Comparison of ENCODE assay signal across 1 cellular context in the genomic region with DNA sequence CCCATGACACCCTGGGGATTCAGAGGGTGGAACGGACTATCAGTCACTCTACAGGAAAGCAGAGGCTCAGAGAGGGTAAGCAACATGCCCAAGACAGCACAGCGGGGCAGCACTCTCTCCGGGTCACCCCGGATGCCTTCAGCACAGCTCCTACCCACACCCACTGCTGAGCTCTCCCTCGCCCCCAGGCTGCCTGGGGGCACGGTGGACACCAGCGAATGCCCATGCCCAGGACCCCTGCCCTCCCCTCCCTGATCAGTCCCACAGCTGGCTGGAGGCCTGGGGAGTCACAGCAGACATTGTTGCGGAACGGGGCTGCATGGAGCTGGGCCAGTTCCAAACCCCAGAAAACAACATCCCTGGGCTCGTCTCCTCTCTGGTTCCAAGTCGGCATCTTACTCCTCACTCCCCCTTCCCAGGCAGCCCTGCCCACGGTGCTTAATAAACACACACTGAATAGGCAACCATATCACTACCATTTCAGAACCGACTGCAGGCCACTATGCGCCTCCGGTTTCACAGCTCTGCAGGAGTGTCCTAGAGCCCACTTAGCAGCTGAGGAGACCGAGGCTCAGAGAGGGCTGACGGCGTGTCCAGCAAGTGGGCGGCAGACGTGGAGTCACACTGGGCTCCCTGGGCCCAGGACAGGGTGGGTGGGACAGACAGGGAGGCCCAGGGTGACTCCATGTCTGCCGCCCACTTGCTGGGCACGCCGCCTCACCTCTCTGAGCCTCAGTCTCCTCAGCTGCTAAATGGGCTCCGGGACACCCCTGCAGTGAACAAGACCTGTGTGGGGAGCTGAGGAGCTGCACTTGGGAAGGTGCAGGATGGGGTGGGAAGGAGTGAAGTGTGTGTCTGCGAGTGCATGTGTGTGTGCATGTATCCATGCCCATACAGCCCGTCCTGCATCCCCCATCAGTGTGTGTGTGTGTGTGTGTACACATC.
TF ChIP-seq lines count a peak whose summit lies in the region.

No MANE protein-coding gene starts in this region.

TF ChIP-seq in HepG2, 621 proteins besides CTCF, POLR2A, EP300 and RAD21 (continues in another document):
- TF ChIP-seq, protein P1, sequence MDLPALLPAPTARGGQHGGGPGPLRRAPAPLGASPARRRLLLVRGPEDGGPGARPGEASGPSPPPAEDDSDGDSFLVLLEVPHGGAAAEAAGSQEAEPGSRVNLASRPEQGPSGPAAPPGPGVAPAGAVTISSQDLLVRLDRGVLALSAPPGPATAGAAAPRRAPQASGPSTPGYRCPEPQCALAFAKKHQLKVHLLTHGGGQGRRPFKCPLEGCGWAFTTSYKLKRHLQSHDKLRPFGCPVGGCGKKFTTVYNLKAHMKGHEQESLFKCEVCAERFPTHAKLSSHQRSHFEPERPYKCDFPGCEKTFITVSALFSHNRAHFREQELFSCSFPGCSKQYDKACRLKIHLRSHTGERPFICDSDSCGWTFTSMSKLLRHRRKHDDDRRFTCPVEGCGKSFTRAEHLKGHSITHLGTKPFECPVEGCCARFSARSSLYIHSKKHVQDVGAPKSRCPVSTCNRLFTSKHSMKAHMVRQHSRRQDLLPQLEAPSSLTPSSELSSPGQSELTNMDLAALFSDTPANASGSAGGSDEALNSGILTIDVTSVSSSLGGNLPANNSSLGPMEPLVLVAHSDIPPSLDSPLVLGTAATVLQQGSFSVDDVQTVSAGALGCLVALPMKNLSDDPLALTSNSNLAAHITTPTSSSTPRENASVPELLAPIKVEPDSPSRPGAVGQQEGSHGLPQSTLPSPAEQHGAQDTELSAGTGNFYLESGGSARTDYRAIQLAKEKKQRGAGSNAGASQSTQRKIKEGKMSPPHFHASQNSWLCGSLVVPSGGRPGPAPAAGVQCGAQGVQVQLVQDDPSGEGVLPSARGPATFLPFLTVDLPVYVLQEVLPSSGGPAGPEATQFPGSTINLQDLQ (CRISPR knock-in tag; IDR thresholded peaks at IDR 0.05): no peak
- no peak for TF ChIP-seq ATF7 (IDR thresholded peaks at IDR 0.05)
- TF ChIP-seq ATF7 (CRISPR knock-in tag; IDR thresholded peaks at IDR 0.05): no peak
- TF ChIP-seq ZNF879 (CRISPR knock-in tag; IDR thresholded peaks at IDR 0.05): no peak
- no peak for TF ChIP-seq ZNF430 (CRISPR knock-in tag; IDR thresholded peaks at IDR 0.05)
- TF ChIP-seq ZNF337 (CRISPR knock-in tag; IDR thresholded peaks at IDR 0.05; ENCODE audit: borderline replicate concordance, low read depth): no peak
- TF ChIP-seq, protein P2, sequence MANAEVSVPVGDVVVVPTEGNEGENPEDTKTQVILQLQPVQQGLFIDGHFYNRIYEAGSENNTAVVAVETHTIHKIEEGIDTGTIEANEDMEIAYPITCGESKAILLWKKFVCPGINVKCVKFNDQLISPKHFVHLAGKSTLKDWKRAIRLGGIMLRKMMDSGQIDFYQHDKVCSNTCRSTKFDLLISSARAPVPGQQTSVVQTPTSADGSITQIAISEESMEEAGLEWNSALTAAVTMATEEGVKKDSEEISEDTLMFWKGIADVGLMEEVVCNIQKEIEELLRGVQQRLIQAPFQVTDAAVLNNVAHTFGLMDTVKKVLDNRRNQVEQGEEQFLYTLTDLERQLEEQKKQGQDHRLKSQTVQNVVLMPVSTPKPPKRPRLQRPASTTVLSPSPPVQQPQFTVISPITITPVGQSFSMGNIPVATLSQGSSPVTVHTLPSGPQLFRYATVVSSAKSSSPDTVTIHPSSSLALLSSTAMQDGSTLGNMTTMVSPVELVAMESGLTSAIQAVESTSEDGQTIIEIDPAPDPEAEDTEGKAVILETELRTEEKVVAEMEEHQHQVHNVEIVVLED (CRISPR knock-in tag; IDR thresholded peaks at IDR 0.05; ENCODE audit: borderline replicate concordance): no peak
- no peak for TF ChIP-seq ZNF605 (CRISPR knock-in tag; IDR thresholded peaks at IDR 0.05)
- TF ChIP-seq POLR2G (IDR thresholded peaks at IDR 0.05; ENCODE audit: low read depth, low read length): no peak
- no peak for TF ChIP-seq ZNF775 (CRISPR knock-in tag; IDR thresholded peaks at IDR 0.05; ENCODE audit: borderline replicate concordance)
- no peak for TF ChIP-seq ZNF850 (CRISPR knock-in tag; conservative IDR thresholded peaks at IDR 0.05)
- no peak for TF ChIP-seq CREB3 (CRISPR knock-in tag; IDR thresholded peaks at IDR 0.05)
- TF ChIP-seq NFE2L2 (IDR thresholded peaks at IDR 0.05; ENCODE audit: low read length): no peak
- TF ChIP-seq SRF (IDR thresholded peaks at IDR 0.05; ENCODE audit: low read depth, low read length): no peak
- TF ChIP-seq, protein P3, sequence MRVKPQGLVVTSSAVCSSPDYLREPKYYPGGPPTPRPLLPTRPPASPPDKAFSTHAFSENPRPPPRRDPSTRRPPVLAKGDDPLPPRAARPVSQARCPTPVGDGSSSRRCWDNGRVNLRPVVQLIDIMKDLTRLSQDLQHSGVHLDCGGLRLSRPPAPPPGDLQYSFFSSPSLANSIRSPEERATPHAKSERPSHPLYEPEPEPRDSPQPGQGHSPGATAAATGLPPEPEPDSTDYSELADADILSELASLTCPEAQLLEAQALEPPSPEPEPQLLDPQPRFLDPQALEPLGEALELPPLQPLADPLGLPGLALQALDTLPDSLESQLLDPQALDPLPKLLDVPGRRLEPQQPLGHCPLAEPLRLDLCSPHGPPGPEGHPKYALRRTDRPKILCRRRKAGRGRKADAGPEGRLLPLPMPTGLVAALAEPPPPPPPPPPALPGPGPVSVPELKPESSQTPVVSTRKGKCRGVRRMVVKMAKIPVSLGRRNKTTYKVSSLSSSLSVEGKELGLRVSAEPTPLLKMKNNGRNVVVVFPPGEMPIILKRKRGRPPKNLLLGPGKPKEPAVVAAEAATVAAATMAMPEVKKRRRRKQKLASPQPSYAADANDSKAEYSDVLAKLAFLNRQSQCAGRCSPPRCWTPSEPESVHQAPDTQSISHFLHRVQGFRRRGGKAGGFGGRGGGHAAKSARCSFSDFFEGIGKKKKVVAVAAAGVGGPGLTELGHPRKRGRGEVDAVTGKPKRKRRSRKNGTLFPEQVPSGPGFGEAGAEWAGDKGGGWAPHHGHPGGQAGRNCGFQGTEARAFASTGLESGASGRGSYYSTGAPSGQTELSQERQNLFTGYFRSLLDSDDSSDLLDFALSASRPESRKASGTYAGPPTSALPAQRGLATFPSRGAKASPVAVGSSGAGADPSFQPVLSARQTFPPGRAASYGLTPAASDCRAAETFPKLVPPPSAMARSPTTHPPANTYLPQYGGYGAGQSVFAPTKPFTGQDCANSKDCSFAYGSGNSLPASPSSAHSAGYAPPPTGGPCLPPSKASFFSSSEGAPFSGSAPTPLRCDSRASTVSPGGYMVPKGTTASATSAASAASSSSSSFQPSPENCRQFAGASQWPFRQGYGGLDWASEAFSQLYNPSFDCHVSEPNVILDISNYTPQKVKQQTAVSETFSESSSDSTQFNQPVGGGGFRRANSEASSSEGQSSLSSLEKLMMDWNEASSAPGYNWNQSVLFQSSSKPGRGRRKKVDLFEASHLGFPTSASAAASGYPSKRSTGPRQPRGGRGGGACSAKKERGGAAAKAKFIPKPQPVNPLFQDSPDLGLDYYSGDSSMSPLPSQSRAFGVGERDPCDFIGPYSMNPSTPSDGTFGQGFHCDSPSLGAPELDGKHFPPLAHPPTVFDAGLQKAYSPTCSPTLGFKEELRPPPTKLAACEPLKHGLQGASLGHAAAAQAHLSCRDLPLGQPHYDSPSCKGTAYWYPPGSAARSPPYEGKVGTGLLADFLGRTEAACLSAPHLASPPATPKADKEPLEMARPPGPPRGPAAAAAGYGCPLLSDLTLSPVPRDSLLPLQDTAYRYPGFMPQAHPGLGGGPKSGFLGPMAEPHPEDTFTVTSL (CRISPR knock-in tag; IDR thresholded peaks at IDR 0.05; ENCODE audit: borderline replicate concordance): no peak
- TF ChIP-seq ZNF3 (CRISPR knock-in tag; IDR thresholded peaks at IDR 0.05): peak; percentile 61; the same call in 1 of the 2 replicates
- no peak for TF ChIP-seq IKZF1 (IDR thresholded peaks at IDR 0.05)
- TF ChIP-seq ATF1 (CRISPR knock-in tag; IDR thresholded peaks at IDR 0.05): no peak
- TF ChIP-seq BCL6 (CRISPR knock-in tag; IDR thresholded peaks at IDR 0.05): no peak
- TF ChIP-seq PHF5A (CRISPR knock-in tag; IDR thresholded peaks at IDR 0.05; ENCODE audit: low read depth, unreplicated experiment): no peak
- no peak for TF ChIP-seq NFYB (CRISPR knock-in tag; IDR thresholded peaks at IDR 0.05)
- no peak for TF ChIP-seq ZNF501 (CRISPR knock-in tag; IDR thresholded peaks at IDR 0.05)
- TF ChIP-seq CERS6 (CRISPR knock-in tag; IDR thresholded peaks at IDR 0.05): no peak
- no peak for TF ChIP-seq ZNF589 (CRISPR knock-in tag; conservative IDR thresholded peaks at IDR 0.05)
- peak; percentile 98 for TF ChIP-seq ZNF768 (CRISPR knock-in tag; IDR thresholded peaks at IDR 0.05)
- TF ChIP-seq, protein P4, sequence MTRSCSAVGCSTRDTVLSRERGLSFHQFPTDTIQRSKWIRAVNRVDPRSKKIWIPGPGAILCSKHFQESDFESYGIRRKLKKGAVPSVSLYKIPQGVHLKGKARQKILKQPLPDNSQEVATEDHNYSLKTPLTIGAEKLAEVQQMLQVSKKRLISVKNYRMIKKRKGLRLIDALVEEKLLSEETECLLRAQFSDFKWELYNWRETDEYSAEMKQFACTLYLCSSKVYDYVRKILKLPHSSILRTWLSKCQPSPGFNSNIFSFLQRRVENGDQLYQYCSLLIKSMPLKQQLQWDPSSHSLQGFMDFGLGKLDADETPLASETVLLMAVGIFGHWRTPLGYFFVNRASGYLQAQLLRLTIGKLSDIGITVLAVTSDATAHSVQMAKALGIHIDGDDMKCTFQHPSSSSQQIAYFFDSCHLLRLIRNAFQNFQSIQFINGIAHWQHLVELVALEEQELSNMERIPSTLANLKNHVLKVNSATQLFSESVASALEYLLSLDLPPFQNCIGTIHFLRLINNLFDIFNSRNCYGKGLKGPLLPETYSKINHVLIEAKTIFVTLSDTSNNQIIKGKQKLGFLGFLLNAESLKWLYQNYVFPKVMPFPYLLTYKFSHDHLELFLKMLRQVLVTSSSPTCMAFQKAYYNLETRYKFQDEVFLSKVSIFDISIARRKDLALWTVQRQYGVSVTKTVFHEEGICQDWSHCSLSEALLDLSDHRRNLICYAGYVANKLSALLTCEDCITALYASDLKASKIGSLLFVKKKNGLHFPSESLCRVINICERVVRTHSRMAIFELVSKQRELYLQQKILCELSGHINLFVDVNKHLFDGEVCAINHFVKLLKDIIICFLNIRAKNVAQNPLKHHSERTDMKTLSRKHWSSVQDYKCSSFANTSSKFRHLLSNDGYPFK (CRISPR knock-in tag; IDR thresholded peaks at IDR 0.05; ENCODE audit: borderline replicate concordance): no peak
- TF ChIP-seq ZNF136 (CRISPR knock-in tag; IDR thresholded peaks at IDR 0.05; ENCODE audit: low read depth): no peak
- TF ChIP-seq POGK (CRISPR knock-in tag; conservative IDR thresholded peaks at IDR 0.05): no peak
- TF ChIP-seq, protein P5, sequence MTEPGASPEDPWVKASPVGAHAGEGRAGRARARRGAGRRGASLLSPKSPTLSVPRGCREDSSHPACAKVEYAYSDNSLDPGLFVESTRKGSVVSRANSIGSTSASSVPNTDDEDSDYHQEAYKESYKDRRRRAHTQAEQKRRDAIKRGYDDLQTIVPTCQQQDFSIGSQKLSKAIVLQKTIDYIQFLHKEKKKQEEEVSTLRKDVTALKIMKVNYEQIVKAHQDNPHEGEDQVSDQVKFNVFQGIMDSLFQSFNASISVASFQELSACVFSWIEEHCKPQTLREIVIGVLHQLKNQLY (CRISPR knock-in tag; IDR thresholded peaks at IDR 0.05): no peak
- TF ChIP-seq ARNTL (CRISPR knock-in tag; IDR thresholded peaks at IDR 0.05): no peak
- no peak for TF ChIP-seq ZNF30 (CRISPR knock-in tag; IDR thresholded peaks at IDR 0.05)
- TF ChIP-seq ZNF629 (CRISPR knock-in tag; conservative IDR thresholded peaks at IDR 0.05): peak; percentile 50
- TF ChIP-seq RARA (CRISPR knock-in tag; IDR thresholded peaks at IDR 0.05): no peak
- no peak for TF ChIP-seq KDM2A (CRISPR knock-in tag; IDR thresholded peaks at IDR 0.05; ENCODE audit: borderline replicate concordance, low read depth)
- TF ChIP-seq AGO2 (optimal IDR thresholded peaks at IDR 0.05; ENCODE audit: low read depth, low read length): peak; percentile 32
- no peak for TF ChIP-seq KDM5A (IDR thresholded peaks at IDR 0.05; ENCODE audit: borderline replicate concordance, low read length)
- TF ChIP-seq YEATS4 (CRISPR knock-in tag; IDR thresholded peaks at IDR 0.05; ENCODE audit: borderline replicate concordance): no peak
- no peak for TF ChIP-seq FOSL2 (CRISPR knock-in tag; IDR thresholded peaks at IDR 0.05)
- no peak for TF ChIP-seq ONECUT2 (CRISPR knock-in tag; IDR thresholded peaks at IDR 0.05)
- TF ChIP-seq, protein P6, sequence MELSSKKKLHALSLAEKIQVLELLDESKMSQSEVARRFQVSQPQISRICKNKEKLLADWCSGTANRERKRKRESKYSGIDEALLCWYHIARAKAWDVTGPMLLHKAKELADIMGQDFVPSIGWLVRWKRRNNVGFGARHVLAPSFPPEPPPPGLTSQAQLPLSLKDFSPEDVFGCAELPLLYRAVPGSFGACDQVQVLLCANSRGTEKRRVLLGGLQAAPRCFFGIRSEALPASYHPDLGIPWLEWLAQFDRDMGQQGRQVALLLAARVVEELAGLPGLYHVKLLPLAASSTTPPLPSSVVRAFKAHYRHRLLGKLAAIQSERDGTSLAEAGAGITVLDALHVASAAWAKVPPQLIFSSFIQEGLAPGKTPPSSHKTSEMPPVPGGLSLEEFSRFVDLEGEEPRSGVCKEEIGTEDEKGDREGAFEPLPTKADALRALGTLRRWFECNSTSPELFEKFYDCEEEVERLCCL (CRISPR knock-in tag; IDR thresholded peaks at IDR 0.05; ENCODE audit: borderline replicate concordance): no peak
- TF ChIP-seq ARNT (IDR thresholded peaks at IDR 0.05): no peak
